ENCODE assay signal across 25 cellular contexts in the genomic region with DNA sequence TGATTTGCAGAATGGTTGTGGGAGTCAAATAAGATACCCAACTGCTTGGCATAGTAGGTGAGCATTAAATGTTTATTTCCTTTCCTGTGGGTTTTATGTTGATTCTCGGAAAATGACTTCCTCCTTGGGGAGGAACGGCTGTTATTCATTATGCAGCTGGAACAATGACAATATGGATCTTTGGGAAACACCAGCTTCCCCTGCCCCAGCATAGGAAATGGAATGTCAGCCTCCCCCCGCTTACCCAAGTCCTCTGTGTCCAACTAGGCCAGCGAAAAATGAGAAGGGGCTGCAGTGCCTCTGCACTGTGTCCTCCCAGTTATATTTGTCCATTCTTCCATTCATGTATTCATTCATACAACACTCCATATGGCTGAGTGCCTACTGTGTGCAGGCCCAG. TPM values are rescaled to one million over a fixed set of nuclear protein-coding genes. Genes with fewer than 3 reads are reported as not detected.
DNase-seq lines count a peak whose midpoint lies in the region; ATAC-seq lines count a peak whose summit lies in the region.
"Had no signal": no experiment of that assay in that cellular context is flagged by ENCODE, and none has a peak within 500 bp of the region (broad histone marks: within the 10 kb centered on the region; RNA-seq: fewer than 3 reads in every experiment).

No MANE protein-coding gene starts in this region.

- H3K4me2 ChIP-seq in BLaER1 treated with 17β-estradiol and CSF1 and Interleukin-3, amounts not matched to agents 10 nM and 100 nM: peak overlapping the region; percentile 2 to 76 (median 40); a peak in 17 of 22 replicates

- no peak overlapping the region for H3K9ac ChIP-seq in BLaER1 treated with 17β-estradiol and CSF1 and Interleukin-3, amounts not matched to agents 10 nM and 100 nM
- no peak overlapping the region for H3K9ac ChIP-seq in adipocyte (ENCODE audit: low read length)

- H3K4me3 ChIP-seq in BLaER1 treated with 17β-estradiol and CSF1 and Interleukin-3, amounts not matched to agents 10 nM and 100 nM: no peak overlapping the region
- no peak overlapping the region for H3K4me3 ChIP-seq in adipocyte (ENCODE audit: low read length)
- H3K4me3 ChIP-seq: GM12878 had no signal

- intact Hi-C loops in sciatic nerve (cut with DNase I): loop anchor here (5.0 kb wide), 1 partner anchor 141 kb away; no protein-coding TSS in a partner anchor

- ATAC-seq in sciatic nerve (peak; percentile 20), HG02938 (IDR thresholded peaks at IDR 0.05; ENCODE audit: unreplicated experiment) (no peak), HG02588 (IDR thresholded peaks at IDR 0.05; ENCODE audit: unreplicated experiment) (no peak), GM18873 (IDR thresholded peaks at IDR 0.05; ENCODE audit: low FRiP score, unreplicated experiment) (no peak)
- ATAC-seq: GM12878, HCT116, SK-N-SH treated with all-trans-retinoic acid at 6 μM for 48 hours had no signal

- peaks cover 9 to 30% (median 15%) of the 10 kb centered on the region in 10 experiments; a peak in 18 of 20 replicates for H3K4me1 ChIP-seq in BLaER1 treated with 17β-estradiol and CSF1 and Interleukin-3, amounts not matched to agents 10 nM and 100 nM
- H3K4me1 ChIP-seq in adipocyte (ENCODE audit: control insufficient read depth, insufficient read depth, low read length): peaks cover 3% of the 10 kb centered on the region
- H3K4me1 ChIP-seq: Caco-2 had no signal

- peaks cover 0 to 11% (median 6%) of the 10 kb centered on the region in 11 experiments; a peak in 11 of 22 replicates for H3K9me3 ChIP-seq in BLaER1 treated with 17β-estradiol and CSF1 and Interleukin-3, amounts not matched to agents 10 nM and 100 nM (replicated peaks in 1 of 11)
- no peaks in the 10 kb centered on the region for H3K9me3 ChIP-seq in adipocyte (ENCODE audit: control insufficient read depth, low read length)
- H3K9me3 ChIP-seq: Caco-2 had no signal

- H4K20me1 ChIP-seq in BLaER1 treated with 17β-estradiol and CSF1 and Interleukin-3, amounts not matched to agents 10 nM and 100 nM: no peaks in the 10 kb centered on the region

- no peak overlapping the region for H3K27ac ChIP-seq in BLaER1 treated with 17β-estradiol and CSF1 and Interleukin-3, amounts not matched to agents 10 nM and 100 nM

- DNase-seq in adipocyte (ENCODE audit: low read depth): peak; percentile 33
- DNase-seq in fibroblast of gingiva (ENCODE audit: low read depth): peak; percentile 71
- no peak for DNase-seq in sciatic nerve (ENCODE audit: low spot score)
- no peak for DNase-seq in iPS-NIHi7 (ENCODE audit: extremely low spot score)
- DNase-seq: ACHN; Caco-2; CD4-positive, alpha-beta T cell; DMS153; GF-D8; GOT3; NCI-H1105 treated with DMSO at 0.1 percent for 48 hours; NCI-H1694 treated with DMSO at 0.1 percent for 48 hours; NCI-H2227 treated with DMSO at 0.1 percent for 48 hours; NCI-H524; SIG-M5 had no signal

- H3K27me3 ChIP-seq in BLaER1 treated with 17β-estradiol and CSF1 and Interleukin-3, amounts not matched to agents 10 nM and 100 nM: no peaks in the 10 kb centered on the region
- H3K27me3 ChIP-seq in adipocyte (replicated peaks; ENCODE audit: control insufficient read depth, insufficient read depth, low read length): no peaks in the 10 kb centered on the region

- H3K36me3 ChIP-seq in BLaER1 treated with 17β-estradiol and CSF1 and Interleukin-3, amounts not matched to agents 10 nM and 100 nM: no peaks in the 10 kb centered on the region
- no peaks in the 10 kb centered on the region for H3K36me3 ChIP-seq in adipocyte (ENCODE audit: control insufficient read depth, insufficient read depth, low read length, severe bottlenecking)

RNA-seq across cellular contexts. Expression of a gene that starts 11.7 kb away (rescaled TPM):
- total RNA-seq in sciatic nerve: not detected
- total RNA-seq: B cell; CD4-positive, alpha-beta T cell; Daoy; GM12878; RPMI7951 had no signal

RNA-seq across cellular contexts. Expression of a gene that starts 25.0 kb away (rescaled TPM):
- total RNA-seq in sciatic nerve: 68.9 TPM

Comparison
In these comparisons a context has a peak if more than half of its experiments do, and no peak if none do; other contexts are left out.
1. DNase-seq: peak in adipocyte (single experiment) and fibroblast of gingiva (single experiment); none in sciatic nerve (single experiment) and iPS-NIHi7 (single experiment).